ENCODE assay signal across 14 cellular contexts in genomic region chr1:115526900-115527299, GRCh38.
A peak's percentile ranks its signal among the peaks of the same experiment; 100 is the strongest.
DNase-seq lines count a peak whose midpoint lies in the region; ATAC-seq, FAIRE-seq and TF ChIP-seq lines count a peak whose summit lies in the region.
"Had no signal": no experiment of that assay in that cellular context is flagged by ENCODE, and none has a peak within 500 bp of the region (broad histone marks: within the 10 kb centered on the region; RNA-seq: fewer than 3 reads in every experiment).

No MANE protein-coding gene starts in this region.

- H3K9ac ChIP-seq in PC-3 (ENCODE audit: low read length) (no peak overlapping the region), keratinocyte (ENCODE audit: control insufficient read depth, extremely low read depth, insufficient read depth, low read length) (no peak overlapping the region)

- H3K27me3 ChIP-seq in PC-3 (ENCODE audit: low read length), result no peaks in the 10 kb centered on the region
- H3K27me3 ChIP-seq in keratinocyte (ENCODE audit: control insufficient read depth, extremely low read depth, insufficient read depth, low read length), result no peaks in the 10 kb centered on the region
- H3K27me3 ChIP-seq: BE2C had no signal

- ATAC-seq in PC-3 (peak; percentile 9; the same call in 1 of the 2 replicates), GM21825 (IDR thresholded peaks at IDR 0.05; ENCODE audit: unreplicated experiment) (no peak), GM21360 (IDR thresholded peaks at IDR 0.05; ENCODE audit: unreplicated experiment) (no peak), GM19455 (IDR thresholded peaks at IDR 0.05; ENCODE audit: unreplicated experiment) (no peak)
- ATAC-seq: A549; CD8-positive, alpha-beta T cell; HCT116 had no signal

- no peaks in the 10 kb centered on the region for H3K36me3 ChIP-seq in PC-3 (ENCODE audit: low read depth, low read length)
- no peaks in the 10 kb centered on the region for H3K36me3 ChIP-seq in keratinocyte (ENCODE audit: control insufficient read depth in 2 of 2, extremely low read depth in 1 of 2, insufficient read depth in 2 of 2, low read length in 2 of 2)
- H3K36me3 ChIP-seq: BE2C had no signal

- CTCF ChIA-PET in PC-3 (lab: Charles Lee), result no interaction called here

- H3K27ac ChIP-seq in PC-3 (ENCODE audit: low read length), result no peak overlapping the region
- H3K27ac ChIP-seq in keratinocyte (ENCODE audit: control insufficient read depth, insufficient read depth, low read length), result no peak overlapping the region
- H3K27ac ChIP-seq: A549, C4-2B had no signal

- H2AFZ ChIP-seq in PC-3 (ENCODE audit: low read length) (no peak overlapping the region), keratinocyte (ENCODE audit: control insufficient read depth, low read length) (no peak overlapping the region)

- no TSS peak for BruUV-seq in PC-3 (replicated peaks; lab: Mats Ljungman, UMichigan)

- no peaks in the 10 kb centered on the region for H3K9me1 ChIP-seq in keratinocyte (ENCODE audit: control insufficient read depth, extremely low read depth, insufficient read depth, low read length)

- POLR2A ChIA-PET in PC-3 (lab: Charles Lee; ENCODE audit: unreplicated experiment), result no interaction called here

- H3K4me1 ChIP-seq in PC-3 (ENCODE audit: insufficient read depth, low read length) (peaks cover 35% of the 10 kb centered on the region), keratinocyte (ENCODE audit: control insufficient read depth, extremely low read depth, insufficient read depth, low read length) (peaks cover 50% of the 10 kb centered on the region)
- H3K4me1 ChIP-seq: BE2C, Caco-2 had no signal

- H3K4me3 ChIP-seq in PC-3 (ENCODE audit: low read length) (no peak overlapping the region), keratinocyte (ENCODE audit: control insufficient read depth in 2 of 3, extremely low read depth in 1 of 3, insufficient read depth in 2 of 3, low read depth in 1 of 3, low read length in 3 of 3) (no peak overlapping the region)
- H3K4me3 ChIP-seq: A549 had no signal

- DNase-seq in NCI-H748 (lab: John Stamatoyannopoulos, UW; ENCODE audit: unreplicated experiment) (peak; percentile 44), PC-3 (no peak), keratinocyte (ENCODE audit: low read depth, low spot score) (no peak)
- DNase-seq: BE2C; Caco-2; CD8-positive, alpha-beta T cell; DMS53; GF-D8 had no signal

- H3K9me2 ChIP-seq in PC-3 (replicated peaks; ENCODE audit: low read length), result no peaks in the 10 kb centered on the region

- H3K79me2 ChIP-seq in PC-3 (ENCODE audit: low read length) (no peaks in the 10 kb centered on the region), keratinocyte (ENCODE audit: control insufficient read depth, insufficient read depth, low read length) (no peaks in the 10 kb centered on the region)

- intact Hi-C loops in PC-3 (cut with micrococcal nuclease), result no loop called here

- H3K9me3 ChIP-seq in PC-3 (ENCODE audit: low read length), result no peaks in the 10 kb centered on the region
- H3K9me3 ChIP-seq in keratinocyte (ENCODE audit: control insufficient read depth, low read depth, low read length), result no peaks in the 10 kb centered on the region
- H3K9me3 ChIP-seq: A549, BE2C, Caco-2 had no signal

- H3K4me2 ChIP-seq in PC-3 (ENCODE audit: low read length) (no peak overlapping the region), keratinocyte (ENCODE audit: control insufficient read depth, extremely low read depth, insufficient read depth, low read depth, low read length) (no peak overlapping the region)
- H3K4me2 ChIP-seq: A549 had no signal

- dilution Hi-C loops in keratinocyte (cut with MboI; ENCODE audit: extremely low pct_ligation_motif_present, low sequenced_read_pairs), result no loop called here

- FAIRE-seq in keratinocyte (lab: Jason Lieb, UNC), result peak; percentile 32
- FAIRE-seq: A549 had no signal

- H4K20me1 ChIP-seq in PC-3 (ENCODE audit: low read length), result no peaks in the 10 kb centered on the region
- no peaks in the 10 kb centered on the region for H4K20me1 ChIP-seq in keratinocyte (ENCODE audit: control insufficient read depth, extremely low read depth, insufficient read depth, low read length)

- no peaks in the 10 kb centered on the region for H3F3A ChIP-seq in PC-3 (ENCODE audit: low read length, unreplicated experiment)

- TF ChIP-seq CTCF in PC-3 (conservative IDR thresholded peaks at IDR 0.05; ENCODE audit: low read depth, low read length) (no peak), keratinocyte (optimal IDR thresholded peaks at IDR 0.05 in 1 of 3, IDR thresholded peaks at IDR 0.05 in 1 of 3, conservative IDR thresholded peaks at IDR 0.05 in 1 of 3; ENCODE audit: extremely low read depth in 1 of 3, insufficient read depth in 2 of 3, low read length in 3 of 3) (no peak)
